26 cellular contexts compared by ENCODE assay signal in genomic region chr1:232134365-232134764, GRCh38.
"Had no signal": no experiment of that assay in that cellular context is flagged by ENCODE, and none has a peak within 500 bp of the region (broad histone marks: within the 10 kb centered on the region; RNA-seq: fewer than 3 reads in every experiment).

No MANE protein-coding gene starts in this region.

- H3K27me3 ChIP-seq: Peyer's patch, SJCRH30 had no signal

- H3K9me3 ChIP-seq: Peyer's patch, SK-N-SH had no signal

- H3K4me1 Mint-ChIP-seq: activated CD4-positive, alpha-beta T cell treated with anti-CD3 and anti-CD28 coated beads for 36 hours; activated naive CD4-positive, alpha-beta T cell treated with anti-CD3 and anti-CD28 coated beads, Interleukin-2, amount 50 U/mL, for 24 hours had no signal

- H3K4me3 ChIP-seq: Peyer's patch, SJCRH30 had no signal

- H3K9me3 Mint-ChIP-seq: activated naive CD4-positive, alpha-beta T cell treated with anti-CD3 and anti-CD28 coated beads, Interleukin-2, amount 50 U/mL, for 24 hours had no signal

- H3K9ac ChIP-seq: SK-N-SH had no signal

- H3K4me2 ChIP-seq: SK-N-SH had no signal

- H3K36me3 ChIP-seq: Peyer's patch, SJCRH30 had no signal

- H3K4me3 Mint-ChIP-seq: activated CD4-positive, alpha-beta T cell treated with anti-CD3 and anti-CD28 coated beads for 36 hours; activated CD8-positive, alpha-beta T cell treated with anti-CD3 and anti-CD28 coated beads for 36 hours; activated naive CD4-positive, alpha-beta T cell treated with anti-CD3 and anti-CD28 coated beads, Interleukin-2, amount 50 U/mL, for 24 hours; activated T-cell treated with anti-CD3 and anti-CD28 coated beads, Interleukin-2, amount 50 U/mL, for 72 hours had no signal

- H3K9me2 ChIP-seq: SK-N-SH had no signal

- H3K36me3 Mint-ChIP-seq: activated naive CD4-positive, alpha-beta T cell treated with anti-CD3 and anti-CD28 coated beads, Interleukin-2, amount 50 U/mL, for 24 hours had no signal

- ATAC-seq: activated CD4-positive, alpha-beta T cell treated with anti-CD3 and anti-CD28 coated beads for 36 hours; activated CD8-positive, alpha-beta T cell treated with anti-CD3 and anti-CD28 coated beads for 36 hours had no signal

- H3K4me1 ChIP-seq: Peyer's patch had no signal

- H3K27ac ChIP-seq: Peyer's patch, RWPE1, SJCRH30, VCaP had no signal

- H3K27ac Mint-ChIP-seq: activated CD4-positive, alpha-beta T cell treated with anti-CD3 and anti-CD28 coated beads for 36 hours; activated CD8-positive, alpha-beta T cell treated with anti-CD3 and anti-CD28 coated beads for 36 hours; activated naive CD4-positive, alpha-beta T cell treated with anti-CD3 and anti-CD28 coated beads, Interleukin-2, amount 50 U/mL, for 24 hours; activated T-cell treated with anti-CD3 and anti-CD28 coated beads, Interleukin-2, amount 50 U/mL, for 72 hours had no signal

- DNase-seq: activated CD4-positive, alpha-beta T cell treated with anti-CD3 and anti-CD28 coated beads for 36 hours; activated CD8-positive, alpha-beta memory T cell treated with anti-CD3 and anti-CD28 coated beads, Interleukin-2, amount 50 U/mL, for 4 hours; activated CD8-positive, alpha-beta T cell treated with anti-CD3 and anti-CD28 coated beads for 36 hours; activated naive CD4-positive, alpha-beta T cell; activated T-cell treated with anti-CD3 and anti-CD28 coated beads, Interleukin-2, amount 50 U/mL, for 72 hours; aorta; central memory CD4-positive, alpha-beta T cell; Kasumi-1; NCI-H1105 treated with DMSO at 0.1 percent for 48 hours; NCI-H146; NCI-H187 treated with DMSO at 0.1 percent for 48 hours; NCI-H2171; NCI-H345; NCI-H510A; NCI-H526 treated with DMSO at 0.1 percent for 48 hours; NCI-H82; NK-92 treated with Interleukin-12 subunit alpha and Interleukin-12 subunit beta, amount 100 ng/mL, for 24 hours; OCI-M1; Peyer's patch; Right ventricle myocardium superior; SJCRH30; SK-N-SH; T-helper 1 cell had no signal
